Comparison of ENCODE assay signal across 8 cellular contexts in the genomic region with DNA sequence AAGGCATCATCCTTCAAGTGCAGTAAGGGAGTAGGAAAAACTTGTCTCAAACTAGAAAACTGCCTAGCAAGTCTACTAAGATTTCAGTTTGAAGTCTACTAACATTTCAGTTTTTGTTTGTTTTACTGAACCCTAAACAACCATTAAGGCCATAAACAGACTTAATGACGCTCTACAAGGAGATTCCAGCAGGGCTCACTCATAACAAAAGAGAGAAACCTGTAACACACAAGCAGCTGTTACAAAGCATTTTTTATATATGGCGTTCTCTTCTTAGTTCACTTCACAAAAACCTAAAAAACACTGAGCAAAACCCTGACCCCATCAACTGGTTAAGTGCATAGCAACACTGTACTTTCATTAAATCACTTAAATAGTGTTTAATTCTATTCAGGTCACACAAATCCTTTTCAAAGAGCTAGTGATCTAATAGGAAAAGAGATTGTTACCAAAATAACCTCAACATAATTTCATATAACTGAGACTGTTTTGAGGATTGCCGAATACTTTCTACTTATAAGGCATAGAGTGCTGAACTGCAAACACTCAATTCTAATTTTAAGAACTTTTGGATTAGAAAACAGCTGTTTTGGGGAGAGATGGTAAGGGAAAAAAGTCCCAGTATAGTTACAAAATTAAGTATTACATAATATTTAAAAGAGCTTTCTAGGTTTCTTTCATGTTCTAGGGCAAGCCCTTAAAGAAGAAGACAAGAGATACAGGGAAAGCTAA. TPM values are rescaled to one million over a fixed set of nuclear protein-coding genes. Genes with fewer than 3 reads are reported as not detected.
A peak's percentile ranks its signal among the peaks of the same experiment; 100 is the strongest.
DNase-seq lines count a peak whose midpoint lies in the region; ATAC-seq, FAIRE-seq and TF ChIP-seq lines count a peak whose summit lies in the region.

No MANE protein-coding gene starts in this region.

- intact Hi-C loops in Caco-2 (cut with micrococcal nuclease; ENCODE audit: unreplicated experiment): loop anchor here (10.0 kb wide), 3 partner anchors 362 to 888 kb away; a partner anchor contains a TSS
- intact Hi-C loops in body of pancreas (cut with DNase I): no loop called here
- intact Hi-C loops in lower lobe of right lung (cut with DNase I): no loop called here

- WGBS in body of pancreas, 2 donors: 11 to 14% methylated on average over 3 of the region's 3 CpGs
- WGBS in urinary bladder: 16% methylated on average over 3 of the region's 3 CpGs

- H3K9me3 ChIP-seq in Caco-2 (no peaks in the 10 kb centered on the region), body of pancreas (no peaks in the 10 kb centered on the region), lower lobe of right lung (no peaks in the 10 kb centered on the region)

- H3K27ac ChIP-seq in body of pancreas: peak overlapping the region; percentile 90 to 98 (median 95)
- H3K27ac ChIP-seq in lower lobe of right lung: peak overlapping the region; percentile 97
- peak overlapping the region; percentile 16 for H3K27ac ChIP-seq in urinary bladder (ENCODE audit: low read depth)

- no peaks in the 10 kb centered on the region for H3K27me3 Mint-ChIP-seq in Caco-2 (ENCODE audit: insufficient read depth, unreplicated experiment)

- DNase-seq in Caco-2: peak in 1 of 2 experiments; percentile 27
- peak; percentile 43 for DNase-seq in KBM-7
- peak in 1 of 4 donors; percentile 14 for DNase-seq in body of pancreas
- no peak for DNase-seq in lower lobe of right lung
- DNase-seq in H54 (ENCODE audit: insufficient read length, low spot score): no peak
- no peak for DNase-seq in GM13976 (ENCODE audit: low spot score)
- no peak for DNase-seq in cerebellum (ENCODE audit: low spot score)

- peak overlapping the region; percentile 99 for H3K4me3 ChIP-seq in Caco-2 (ENCODE audit: low read depth, low read length)
- peak overlapping the region; percentile 58 to 68 for H3K4me3 ChIP-seq in body of pancreas
- H3K4me3 ChIP-seq in lower lobe of right lung: peak overlapping the region; percentile 84
- H3K4me3 ChIP-seq in urinary bladder (ENCODE audit: low read depth, low read length): peak overlapping the region; percentile 87

- in situ Hi-C loops in KBM-7 (cut with MboI; ENCODE audit: low pct_unique_long_range_greater_than_20kb, low sequenced_read_pairs): no loop called here
- in situ Hi-C loops in GM13976 (cut with MboI; ENCODE audit: low sequenced_read_pairs, unreplicated experiment): loop anchor here (25.0 kb wide), 2 partner anchors 285 to 460 kb away; no protein-coding TSS in a partner anchor

- BruUV-seq in Caco-2 (replicated peaks; lab: Mats Ljungman, UMichigan): no TSS peak

- no peak for FAIRE-seq in H54 (lab: Jason Lieb, UNC)

- peaks cover 9% of the 10 kb centered on the region for H3K4me1 Mint-ChIP-seq in Caco-2 (ENCODE audit: low read depth, unreplicated experiment)

- H3K36me3 ChIP-seq in Caco-2 (ENCODE audit: control insufficient read depth, insufficient read depth, low read length) (no peaks in the 10 kb centered on the region), body of pancreas (replicated peaks in 1 of 2; ENCODE audit: insufficient read depth in 1 of 2, low read depth in 2 of 2) (no peaks in the 10 kb centered on the region), lower lobe of right lung (no peaks in the 10 kb centered on the region), urinary bladder (ENCODE audit: insufficient read depth) (no peaks in the 10 kb centered on the region)

- TF ChIP-seq POLR2A in body of pancreas (IDR thresholded peaks at IDR 0.05): peak in 1 of 3 donors; percentile 42
- no peak for TF ChIP-seq POLR2A in H54 (IDR thresholded peaks at IDR 0.05; ENCODE audit: low read depth, low read length)

- CTCF ChIA-PET in Caco-2 (lab: Charles Lee): no interaction called here

- H3K4me3 Mint-ChIP-seq in Caco-2 (ENCODE audit: unreplicated experiment): peak overlapping the region; percentile 100

- ATAC-seq in body of pancreas (no peak), lower lobe of right lung (no peak)

- H3K27me3 ChIP-seq in Caco-2 (replicated peaks; ENCODE audit: control insufficient read depth, insufficient read depth, low read length): no peaks in the 10 kb centered on the region
- no peaks in the 10 kb centered on the region for H3K27me3 ChIP-seq in body of pancreas
- no peaks in the 10 kb centered on the region for H3K27me3 ChIP-seq in lower lobe of right lung (ENCODE audit: low read depth)

- TF ChIP-seq CTCF in Caco-2 (IDR thresholded peaks at IDR 0.05; ENCODE audit: insufficient read depth in 1 of 2, low read depth in 1 of 2, low read length in 1 of 2, severe bottlenecking in 1 of 2, unreplicated experiment in 1 of 2) (no peak), body of pancreas (IDR thresholded peaks at IDR 0.05) (no peak), lower lobe of right lung (IDR thresholded peaks at IDR 0.05) (no peak), GM13976 (IDR thresholded peaks at IDR 0.05; ENCODE audit: borderline replicate concordance, control extremely low read depth, extremely low read depth, insufficient read depth, missing control alignments) (no peak)

- peaks cover 17% of the 10 kb centered on the region for H3K36me3 Mint-ChIP-seq in Caco-2 (ENCODE audit: insufficient read depth, unreplicated experiment)

- peak overlapping the region; percentile 100 for H3K27ac Mint-ChIP-seq in Caco-2 (ENCODE audit: unreplicated experiment)

- H3K9me3 Mint-ChIP-seq in Caco-2 (ENCODE audit: unreplicated experiment): no peaks in the 10 kb centered on the region

- POLR2A ChIA-PET in Caco-2 (lab: Charles Lee): interaction anchor here (2.1 kb wide), 1 partner anchor 135 kb away, joined by 7 read pairs; a partner anchor contains a TSS

- peaks cover 17% of the 10 kb centered on the region for H3K4me1 ChIP-seq in Caco-2
- peaks cover 26% of the 10 kb centered on the region for H3K4me1 ChIP-seq in body of pancreas
- peaks cover 16% of the 10 kb centered on the region for H3K4me1 ChIP-seq in lower lobe of right lung
- H3K4me1 ChIP-seq in urinary bladder (ENCODE audit: insufficient read depth): no peaks in the 10 kb centered on the region

RNA-seq across cellular contexts. Expression of a gene that starts 1.5 kb away (rescaled TPM):
- total RNA-seq in Caco-2 (2022) (35.5 and 35.9 TPM in 2 replicates), body of pancreas (10 to 100 TPM; 33.6 to 52.9 TPM), lower lobe of right lung (15.5 TPM), urinary bladder (59.5 TPM), cerebellum (37.0 TPM)
- polyA plus RNA-seq in urinary bladder: 19.6 TPM

Comparison
In these comparisons a context has a peak if more than half of its experiments do, and no peak if none do; other contexts are left out.
1. H3K27ac ChIP-seq: peak in every context shown above with its lines; median percentile 97 in lower lobe of right lung; 95 in body of pancreas; 16 in urinary bladder.